1 cellular context compared by ENCODE assay signal in genomic region chr7:124783271-124783670, GRCh38.
A peak's percentile ranks its signal among the peaks of the same experiment; 100 is the strongest.
TF ChIP-seq lines count a peak whose summit lies in the region.

No MANE protein-coding gene starts in this region.

TF ChIP-seq in K562, 482 proteins besides CTCF, POLR2A, EP300 and RAD21 (continued from another document):
- TF ChIP-seq ZBTB40 (IDR thresholded peaks at IDR 0.05) (no peak), ZBTB40 (CRISPR knock-in tag; IDR thresholded peaks at IDR 0.05) (no peak), ZBTB1 (CRISPR knock-in tag; IDR thresholded peaks at IDR 0.05; ENCODE audit: borderline replicate concordance, low read depth) (no peak), ELF4 (CRISPR knock-in tag; IDR thresholded peaks at IDR 0.05) (0 out of 2 replicates have a peak, but pooled peaks have one; percentile 72), FOXA3 (CRISPR knock-in tag; conservative IDR thresholded peaks at IDR 0.05 in 1 of 2, IDR thresholded peaks at IDR 0.05 in 1 of 2) (peak in 1 of 2 experiments; percentile 86; a peak in 2 of 4 replicates), HNRNPL (IDR thresholded peaks at IDR 0.05; ENCODE audit: low read depth, low read length) (no peak), ARID1B (IDR thresholded peaks at IDR 0.05) (peak; percentile 74), ETV1 (tag; conservative IDR thresholded peaks at IDR 0.05; ENCODE audit: low read depth) (peak; percentile 27; the same call in 1 of the 2 replicates), CTCFL (IDR thresholded peaks at IDR 0.05; ENCODE audit: borderline replicate concordance, insufficient read depth, low read depth, low read length, poor library complexity, severe bottlenecking) (no peak), NFIC (IDR thresholded peaks at IDR 0.05) (no peak), RCOR1 (IDR thresholded peaks at IDR 0.05; ENCODE audit: borderline replicate concordance in 1 of 2, low read depth in 2 of 2, low read length in 2 of 2) (peak in 1 of 2 experiments; percentile 20; a peak in 1 of 4 replicates), CBX8 (IDR thresholded peaks at IDR 0.05; ENCODE audit: borderline replicate concordance, extremely low read depth, low read depth, low read length, poor library complexity, severe bottlenecking) (no peak), PKNOX1 (IDR thresholded peaks at IDR 0.05) (peak; percentile 81), DPF2 (IDR thresholded peaks at IDR 0.05) (0 out of 2 replicates have a peak, but pooled peaks have one; percentile 41), MECOM (CRISPR knock-in tag; IDR thresholded peaks at IDR 0.05) (peak; percentile 30; the same call in 1 of the 2 replicates), GABPA (tag; conservative IDR thresholded peaks at IDR 0.05; ENCODE audit: low read depth) (0 out of 2 replicates have a peak, but pooled peaks have one; percentile 20), ZNF408 (CRISPR knock-in tag; IDR thresholded peaks at IDR 0.05; ENCODE audit: low read depth) (no peak), HBP1 (CRISPR knock-in tag; IDR thresholded peaks at IDR 0.05) (0 out of 2 replicates have a peak, but pooled peaks have one; percentile 28), KDM1A (IDR thresholded peaks at IDR 0.05) (peak in 1 of 2 experiments; percentile 54; a peak in 1 of 4 replicates), MEIS2 (IDR thresholded peaks at IDR 0.05; ENCODE audit: partially characterized antibody) (peak; percentile 92), RREB1 (CRISPR knock-in tag; IDR thresholded peaks at IDR 0.05) (0 out of 2 replicates have a peak, but pooled peaks have one; percentile 31), THRB (CRISPR knock-in tag; conservative IDR thresholded peaks at IDR 0.05) (peak; percentile 78), SMARCA4 (IDR thresholded peaks at IDR 0.05) (0 out of 2 replicates have a peak, but pooled peaks have one; percentile 22), PBX2 (CRISPR knock-in tag; IDR thresholded peaks at IDR 0.05; ENCODE audit: low read depth) (no peak), PBX2 (tag; conservative IDR thresholded peaks at IDR 0.05; ENCODE audit: low read depth) (peak; percentile 78)
TF ChIP-seq in K562: peak in this region for 24.
